19 cellular contexts compared by ENCODE assay signal in genomic region chr1:222443566-222443965, GRCh38.
DNase-seq lines count a peak whose midpoint lies in the region; ATAC-seq, FAIRE-seq and TF ChIP-seq lines count a peak whose summit lies in the region.
"Had no signal": no experiment of that assay in that cellular context is flagged by ENCODE, and none has a peak within 500 bp of the region (broad histone marks: within the 10 kb centered on the region; RNA-seq: fewer than 3 reads in every experiment).

No MANE protein-coding gene starts in this region.

- no peak overlapping the region for H3K4me3 ChIP-seq in Jurkat, Clone E6-1 (ENCODE audit: low read length)
- no peak overlapping the region for H3K4me3 ChIP-seq in astrocyte of the spinal cord (ENCODE audit: low read depth, low read length)
- H3K4me3 ChIP-seq in naive thymus-derived CD4-positive, alpha-beta T cell (ENCODE audit: low read length): no peak overlapping the region

- TF ChIP-seq POLR2A in GM12892 (IDR thresholded peaks at IDR 0.05; ENCODE audit: low read depth, low read length): no peak

- H3K9me3 ChIP-seq in naive thymus-derived CD4-positive, alpha-beta T cell (ENCODE audit: control insufficient read depth in 2 of 3, low read length in 3 of 3): no peaks in the 10 kb centered on the region

- ATAC-seq in naive thymus-derived CD4-positive, alpha-beta T cell: no peak

- POLR2A ChIA-PET in naive thymus-derived CD4-positive, alpha-beta T cell (lab: Charles Lee): interaction anchor here (0.7 to 2.5 kb wide), 3 partner anchors 10 to 326 kb away, joined by 3 to 14 read pairs (median 3); no protein-coding TSS in a partner anchor

- H3K27ac ChIP-seq in naive thymus-derived CD4-positive, alpha-beta T cell (ENCODE audit: low read depth, low read length): no peak overlapping the region

- no peaks in the 10 kb centered on the region for H3K36me3 ChIP-seq in naive thymus-derived CD4-positive, alpha-beta T cell (ENCODE audit: control insufficient read depth in 2 of 3, insufficient read depth in 3 of 3, low read length in 3 of 3)

- FAIRE-seq in GM12892 (lab: Jason Lieb, UNC): no peak
- FAIRE-seq: A204.1 had no signal

- in situ Hi-C loops in astrocyte of the spinal cord (cut with HindIII; ENCODE audit: low sequenced_read_pairs): no loop called here

- peak overlapping the region in 3 of 10 donors; percentile 31 to 36 (median 35) for H3K4me3 Mint-ChIP-seq in naive thymus-derived CD4-positive, alpha-beta T cell
- H3K4me3 Mint-ChIP-seq: B cell; CD4-positive, alpha-beta T cell; HFFc6; IgD-negative memory B cell had no signal

- peaks cover 0 to 7% (median 0%) of the 10 kb centered on the region in 5 donors for H3K36me3 Mint-ChIP-seq in naive thymus-derived CD4-positive, alpha-beta T cell
- H3K36me3 Mint-ChIP-seq: IgD-negative memory B cell had no signal

- H3K27me3 ChIP-seq in naive thymus-derived CD4-positive, alpha-beta T cell (ENCODE audit: control insufficient read depth in 2 of 2, insufficient read depth in 2 of 2, low read length in 2 of 2): no peaks in the 10 kb centered on the region

- peaks cover 0 to 11% of the 10 kb centered on the region in 2 donors for H3K4me1 ChIP-seq in naive thymus-derived CD4-positive, alpha-beta T cell (ENCODE audit: control insufficient read depth in 2 of 2, insufficient read depth in 2 of 2, low read length in 2 of 2)

- intact Hi-C loops in naive thymus-derived CD4-positive, alpha-beta T cell (cut with micrococcal nuclease): no loop called here

- H3K4me1 Mint-ChIP-seq in naive thymus-derived CD4-positive, alpha-beta T cell: peaks cover 0 to 68% (median 49%) of the 10 kb centered on the region in 7 donors
- H3K4me1 Mint-ChIP-seq: B cell had no signal

- H3K27ac Mint-ChIP-seq in naive thymus-derived CD4-positive, alpha-beta T cell: peak overlapping the region in 5 of 9 donors; percentile 6 to 68 (median 29)
- H3K27ac Mint-ChIP-seq: B cell; CD4-positive, alpha-beta T cell; HFFc6; IgD-negative memory B cell had no signal

- DNase-seq in DMS79 (lab: John Stamatoyannopoulos, UW): peak; percentile 22
- DNase-seq in Jurkat, Clone E6-1 (ENCODE audit: low read depth, low spot score): peak; percentile 34
- peak; percentile 8 for DNase-seq in astrocyte of the spinal cord (ENCODE audit: low read depth, low spot score)
- peak in 2 of 9 donors; percentile 8 to 16 for DNase-seq in naive thymus-derived CD4-positive, alpha-beta T cell
- DNase-seq in globus pallidus (ENCODE audit: low spot score): no peak
- DNase-seq in UCSD-AML1 (lab: John Stamatoyannopoulos, UW; ENCODE audit: unreplicated experiment): no peak
- DNase-seq in GM12892 (ENCODE audit: insufficient read length): no peak
- DNase-seq: C1 segment of cervical spinal cord; Calu3; CD4-positive, alpha-beta T cell; DMS 273 treated with DMSO at 0.1 percent for 48 hours; DND-41; GF-D8; GOT3; HCEC 1CT; HFFc6 had no signal

- peaks cover 0 to 8% (median 0%) of the 10 kb centered on the region in 5 donors for H3K27me3 Mint-ChIP-seq in naive thymus-derived CD4-positive, alpha-beta T cell
- H3K27me3 Mint-ChIP-seq: CD4-positive, alpha-beta T cell had no signal

- no peak for TF ChIP-seq CTCF in astrocyte of the spinal cord (IDR thresholded peaks at IDR 0.05; ENCODE audit: low read depth, low read length)

- peaks cover 0 to 3% (median 0%) of the 10 kb centered on the region in 11 donors for H3K9me3 Mint-ChIP-seq in naive thymus-derived CD4-positive, alpha-beta T cell
- H3K9me3 Mint-ChIP-seq: CD4-positive, alpha-beta T cell; HFFc6; IgD-negative memory B cell had no signal

- CTCF ChIA-PET in naive thymus-derived CD4-positive, alpha-beta T cell (lab: Charles Lee): interaction anchor here (2.2 to 5.9 kb wide), 2 partner anchors 10 to 12 kb away, joined by 4 to 32 read pairs; no protein-coding TSS in a partner anchor

Comparison
In these comparisons a context has a peak if more than half of its experiments do, and no peak if none do; other contexts are left out.
1. DNase-seq: peak in DMS79 (single experiment), Jurkat, Clone E6-1 (single experiment) and astrocyte of the spinal cord (single experiment); none in globus pallidus (single experiment), UCSD-AML1 (single experiment) and GM12892 (single experiment).